In genomic region chr13:18948012-18948663, GRCh38 we compare ENCODE assay signal across 20 cellular contexts.
DNase-seq lines count a peak whose midpoint lies in the region; ATAC-seq and TF ChIP-seq lines count a peak whose summit lies in the region.
"Had no signal": no experiment of that assay in that cellular context is flagged by ENCODE, and none has a peak within 500 bp of the region (broad histone marks: within the 10 kb centered on the region; RNA-seq: fewer than 3 reads in every experiment).

No MANE protein-coding gene starts in this region.

- H3K27me3 ChIP-seq in CD8-positive, alpha-beta T cell (ENCODE audit: insufficient read depth, low read length): no peaks in the 10 kb centered on the region

- no peak overlapping the region for H3K4me3 Mint-ChIP-seq in activated CD4-positive, alpha-beta T cell treated with anti-CD3 and anti-CD28 coated beads, Interleukin-2, amount 10 ng/mL, durations not matched to agents 24 days and 14 days
- no peak overlapping the region for H3K4me3 Mint-ChIP-seq in CD8-positive, alpha-beta T cell
- H3K4me3 Mint-ChIP-seq: CD4-positive, alpha-beta T cell; HFFc6 had no signal

- H3K27ac ChIP-seq in CD8-positive, alpha-beta T cell (ENCODE audit: low read depth, low read length): no peak overlapping the region
- H3K27ac ChIP-seq: 22Rv1, A549, C4-2B had no signal

- H3K36me3 Mint-ChIP-seq in activated CD4-positive, alpha-beta T cell treated with anti-CD3 and anti-CD28 coated beads, Interleukin-2, amount 10 ng/mL, durations not matched to agents 24 days and 14 days (ENCODE audit: low read depth): no peaks in the 10 kb centered on the region
- H3K36me3 Mint-ChIP-seq in CD8-positive, alpha-beta T cell: no peaks in the 10 kb centered on the region

- ATAC-seq in CD8-positive, alpha-beta T cell: no peak
- no peak for ATAC-seq in GM18511 (IDR thresholded peaks at IDR 0.05; ENCODE audit: unreplicated experiment)
- ATAC-seq: A549, GM12878, HCT116 had no signal

- TF ChIP-seq CTCF in CD8-positive, alpha-beta T cell (IDR thresholded peaks at IDR 0.05): no peak

- no peaks in the 10 kb centered on the region for H3K9me3 ChIP-seq in CD8-positive, alpha-beta T cell (ENCODE audit: low read length)
- H3K9me3 ChIP-seq: A549 had no signal

- H3K4me1 Mint-ChIP-seq in activated CD4-positive, alpha-beta T cell treated with anti-CD3 and anti-CD28 coated beads, Interleukin-2, amount 10 ng/mL, durations not matched to agents 24 days and 14 days: no peaks in the 10 kb centered on the region
- no peaks in the 10 kb centered on the region for H3K4me1 Mint-ChIP-seq in CD8-positive, alpha-beta T cell (ENCODE audit: low read depth)

- CTCF ChIA-PET in CD8-positive, alpha-beta T cell (lab: Charles Lee): no interaction called here

- DNase-seq in activated CD4-positive, alpha-beta T cell treated with anti-CD3 and anti-CD28 coated beads, Interleukin-2, amount 10 ng/mL, durations not matched to agents 24 days and 14 days: peak; percentile 21
- no peak for DNase-seq in activated CD4-positive, alpha-beta T cell treated with anti-CD3 and anti-CD28 coated beads for 1 hour
- DNase-seq in islet precursor cell (peak; percentile 25), posterior vena cava (ENCODE audit: low spot score) (peak; percentile 68), NCI-H82 (lab: John Stamatoyannopoulos, UW) (no peak), kidney tubule cell (ENCODE audit: low spot score) (no peak)
- DNase-seq in CD8-positive, alpha-beta T cell: no peak
- DNase-seq: AML-193; CD4-positive, alpha-beta T cell; DMS79 treated with DMSO at 0.1 percent for 48 hours; GF-D8; GOT3; HFFc6; IMR-90 had no signal

- H3K27me3 Mint-ChIP-seq in activated CD4-positive, alpha-beta T cell treated with anti-CD3 and anti-CD28 coated beads, Interleukin-2, amount 10 ng/mL, durations not matched to agents 24 days and 14 days: no peaks in the 10 kb centered on the region
- no peaks in the 10 kb centered on the region for H3K27me3 Mint-ChIP-seq in CD8-positive, alpha-beta T cell (ENCODE audit: low read depth)
- H3K27me3 Mint-ChIP-seq: CD4-positive, alpha-beta T cell had no signal

- H3K9me3 Mint-ChIP-seq in activated CD4-positive, alpha-beta T cell treated with anti-CD3 and anti-CD28 coated beads, Interleukin-2, amount 10 ng/mL, durations not matched to agents 24 days and 14 days: no peaks in the 10 kb centered on the region
- no peaks in the 10 kb centered on the region for H3K9me3 Mint-ChIP-seq in CD8-positive, alpha-beta T cell
- H3K9me3 Mint-ChIP-seq: CD4-positive, alpha-beta T cell had no signal

- H3K27ac Mint-ChIP-seq in activated CD4-positive, alpha-beta T cell treated with anti-CD3 and anti-CD28 coated beads, Interleukin-2, amount 10 ng/mL, durations not matched to agents 24 days and 14 days: no peak overlapping the region
- no peak overlapping the region for H3K27ac Mint-ChIP-seq in CD8-positive, alpha-beta T cell
- H3K27ac Mint-ChIP-seq: CD4-positive, alpha-beta T cell; HFFc6 had no signal

- no peak overlapping the region for H3K4me3 ChIP-seq in CD8-positive, alpha-beta T cell (ENCODE audit: low read depth, low read length)
- H3K4me3 ChIP-seq: A549, GM12878 had no signal

- POLR2A ChIA-PET in CD8-positive, alpha-beta T cell (lab: Charles Lee): no interaction called here

- no peaks in the 10 kb centered on the region for H3K36me3 ChIP-seq in CD8-positive, alpha-beta T cell (ENCODE audit: insufficient read depth, low read length)

- intact Hi-C loops in activated CD4-positive, alpha-beta T cell treated with anti-CD3 and anti-CD28 coated beads, Interleukin-2, amount 10 ng/mL, durations not matched to agents 24 days and 14 days (cut with micrococcal nuclease): no loop called here
- intact Hi-C loops in posterior vena cava (cut with DNase I): no loop called here
- intact Hi-C loops in CD8-positive, alpha-beta T cell (cut with DNase I, micrococcal nuclease): no loop called here

- no peaks in the 10 kb centered on the region for H3K4me1 ChIP-seq in CD8-positive, alpha-beta T cell (ENCODE audit: insufficient read depth, low read length)
- H3K4me1 ChIP-seq: A549 had no signal

Comparison
In these comparisons a context has a peak if more than half of its experiments do, and no peak if none do; other contexts are left out.
1. DNase-seq: peak in activated CD4-positive, alpha-beta T cell treated with anti-CD3 and anti-CD28 coated beads, Interleukin-2, amount 10 ng/mL, durations not matched to agents 24 days and 14 days (single experiment), islet precursor cell (single experiment) and posterior vena cava (single experiment); none in activated CD4-positive, alpha-beta T cell treated with anti-CD3 and anti-CD28 coated beads for 1 hour (single experiment), CD8-positive, alpha-beta T cell (0 of 7), NCI-H82 (single experiment) and kidney tubule cell (single experiment).